In genomic region chr9:124285903-124286291, GRCh38 we compare ENCODE assay signal across 8 cellular contexts. TPM values are rescaled to one million over a fixed set of nuclear protein-coding genes. Genes with fewer than 3 reads are reported as not detected.
DNase-seq lines count a peak whose midpoint lies in the region; ATAC-seq and TF ChIP-seq lines count a peak whose summit lies in the region.

No MANE protein-coding gene starts in this region.

- H3K4me3 ChIP-seq in SJSA1 (no peak overlapping the region), brain microvascular endothelial cell (ENCODE audit: low read depth, low read length) (no peak overlapping the region)

- H3K36me3 ChIP-seq in SJSA1 (peaks cover 51% of the 10 kb centered on the region), brain microvascular endothelial cell (replicated peaks) (peaks cover 3% of the 10 kb centered on the region)

- no peaks in the 10 kb centered on the region for H3K36me3 Mint-ChIP-seq in mesothelial cell of epicardium

- H3K9me3 Mint-ChIP-seq in mesothelial cell of epicardium: no peaks in the 10 kb centered on the region

- H3K27me3 Mint-ChIP-seq in mesothelial cell of epicardium (ENCODE audit: low read depth): no peaks in the 10 kb centered on the region

- H3K4me3 Mint-ChIP-seq in mesothelial cell of epicardium: peak overlapping the region; percentile 13

- peaks cover 94% of the 10 kb centered on the region for H3K4me1 ChIP-seq in SJSA1 (replicated peaks)

- peaks cover 28% of the 10 kb centered on the region for H3K4me1 Mint-ChIP-seq in mesothelial cell of epicardium

- H3K27me3 ChIP-seq in SJSA1 (replicated peaks) (no peaks in the 10 kb centered on the region), brain microvascular endothelial cell (replicated peaks) (no peaks in the 10 kb centered on the region)

- peak overlapping the region; percentile 93 for H3K27ac Mint-ChIP-seq in mesothelial cell of epicardium

- DNase-seq in GM13976 (ENCODE audit: low spot score) (peak; percentile 81), SJSA1 (ENCODE audit: low read depth in 1 of 2, low spot score in 2 of 2) (peak in 1 of 2 experiments; percentile 92), brain microvascular endothelial cell (peak; percentile 97), mesothelial cell of epicardium (ENCODE audit: low spot score in 2 of 2, unreplicated experiment in 2 of 2) (no peak), cerebellar cortex (ENCODE audit: low spot score) (no peak), occipital lobe (lab: John Stamatoyannopoulos, UW) (no peak)
- peak; percentile 29 to 45 for DNase-seq in stimulated activated CD8-positive, alpha-beta memory T cell treated with anti-CD3 and anti-CD28 coated beads, Interleukin-7, amount 100 ng/mL, for 4 hours (ENCODE audit: low read depth in 2 of 2)

- in situ Hi-C loops in GM13976 (cut with MboI; ENCODE audit: low sequenced_read_pairs, unreplicated experiment): no loop called here
- in situ Hi-C loops in brain microvascular endothelial cell (cut with HindIII; ENCODE audit: low pct_ligation_motif_present, low sequenced_read_pairs): no loop called here

- H3K9me3 ChIP-seq in SJSA1 (replicated peaks): no peaks in the 10 kb centered on the region

- H3K27ac ChIP-seq in SJSA1 (peak overlapping the region; percentile 95), brain microvascular endothelial cell (peak overlapping the region; percentile 99)

- TF ChIP-seq CTCF in GM13976 (IDR thresholded peaks at IDR 0.05; ENCODE audit: borderline replicate concordance, control extremely low read depth, extremely low read depth, insufficient read depth, missing control alignments): no peak
- TF ChIP-seq CTCF in brain microvascular endothelial cell (IDR thresholded peaks at IDR 0.05; ENCODE audit: low read depth, low read length, missing control alignments): no peak
- TF ChIP-seq CTCF in mesothelial cell of epicardium (IDR thresholded peaks at IDR 0.05; ENCODE audit: unreplicated experiment): no peak

- peak; percentile 37 for ATAC-seq in HG02678 (IDR thresholded peaks at IDR 0.05; ENCODE audit: unreplicated experiment)

RNA-seq across cellular contexts. Expression of gene NEK6, which starts 28.1 kb away (rescaled TPM):
- total RNA-seq in SJSA1 (2014; rRNA removed; shearing (Covaris generic)): 32.0 and 35.5 TPM in 2 replicates
- 40.5 to 45.5 TPM (median 42.9 TPM) in 3 replicates for total RNA-seq in mesothelial cell of epicardium
- 26.2 TPM for total RNA-seq in occipital lobe

Comparison
In these comparisons a context has a peak if more than half of its experiments do, and no peak if none do; other contexts are left out.
1. DNase-seq: peak in GM13976 (single experiment), brain microvascular endothelial cell (single experiment) and stimulated activated CD8-positive, alpha-beta memory T cell treated with anti-CD3 and anti-CD28 coated beads, Interleukin-7, amount 100 ng/mL, for 4 hours (2 of 2); none in mesothelial cell of epicardium (0 of 2), cerebellar cortex (single experiment) and occipital lobe (single experiment).